In genomic region chr17:40486513-40487370, GRCh38 we compare ENCODE assay signal across 9 cellular contexts. TPM values are rescaled to one million over a fixed set of nuclear protein-coding genes. Genes with fewer than 3 reads are reported as not detected.
DNase-seq lines count a peak whose midpoint lies in the region; ATAC-seq and TF ChIP-seq lines count a peak whose summit lies in the region.
"Had no signal": no experiment of that assay in that cellular context is flagged by ENCODE, and none has a peak within 500 bp of the region (broad histone marks: within the 10 kb centered on the region; RNA-seq: fewer than 3 reads in every experiment).

No MANE protein-coding gene starts in this region.

- TF ChIP-seq CTCF in epithelial cell of proximal tubule (conservative IDR thresholded peaks at IDR 0.05; ENCODE audit: low read depth, low read length): no peak

- no peak overlapping the region for H3K4me3 ChIP-seq in epithelial cell of proximal tubule (ENCODE audit: low read depth, low read length)
- H3K4me3 ChIP-seq: heart left ventricle had no signal

- ATAC-seq in GM19397 (IDR thresholded peaks at IDR 0.05; ENCODE audit: unreplicated experiment): no peak

- DNase-seq in EL (peak; percentile 81), NCI-H226 (peak; percentile 91), epithelial cell of proximal tubule (ENCODE audit: low read depth) (peak; percentile 77), renal cortical epithelial cell (ENCODE audit: low read depth) (peak; percentile 95), NCI-H526 treated with DMSO at 0.1 percent for 48 hours (lab: John Stamatoyannopoulos, UW) (no peak), mucosa of gallbladder (ENCODE audit: low spot score) (no peak)
- no peak for DNase-seq in stimulated activated naive CD4-positive, alpha-beta T cell treated with Interleukin-2 at 50 U/mL for 16 hours (lab: John Stamatoyannopoulos, UW)

RNA-seq across cellular contexts. Expression of gene TNS4, which starts 14.7 kb away (rescaled TPM):
- total RNA-seq in epithelial cell of proximal tubule (0.51 TPM in 1 of 2 replicates, not detected in the other), renal cortical epithelial cell (0.05 and 0.69 TPM in 2 replicates), mucosa of gallbladder (0.23 TPM)

RNA-seq across cellular contexts. Expression of gene IGFBP4, which starts 43.5 kb away (rescaled TPM):
- total RNA-seq in epithelial cell of proximal tubule: 57.6 and 67.7 TPM in 2 replicates
- 44.8 and 89.8 TPM in 2 replicates for total RNA-seq in renal cortical epithelial cell
- total RNA-seq in mucosa of gallbladder: 351 TPM

Comparison
In these comparisons a context has a peak if more than half of its experiments do, and no peak if none do; other contexts are left out.
1. DNase-seq: peak in EL (single experiment), NCI-H226 (single experiment), epithelial cell of proximal tubule (single experiment) and renal cortical epithelial cell (single experiment); none in NCI-H526 treated with DMSO at 0.1 percent for 48 hours (single experiment), mucosa of gallbladder (single experiment) and stimulated activated naive CD4-positive, alpha-beta T cell treated with Interleukin-2 at 50 U/mL for 16 hours (single experiment).